1 cellular context compared by ENCODE assay signal in the genomic region with DNA sequence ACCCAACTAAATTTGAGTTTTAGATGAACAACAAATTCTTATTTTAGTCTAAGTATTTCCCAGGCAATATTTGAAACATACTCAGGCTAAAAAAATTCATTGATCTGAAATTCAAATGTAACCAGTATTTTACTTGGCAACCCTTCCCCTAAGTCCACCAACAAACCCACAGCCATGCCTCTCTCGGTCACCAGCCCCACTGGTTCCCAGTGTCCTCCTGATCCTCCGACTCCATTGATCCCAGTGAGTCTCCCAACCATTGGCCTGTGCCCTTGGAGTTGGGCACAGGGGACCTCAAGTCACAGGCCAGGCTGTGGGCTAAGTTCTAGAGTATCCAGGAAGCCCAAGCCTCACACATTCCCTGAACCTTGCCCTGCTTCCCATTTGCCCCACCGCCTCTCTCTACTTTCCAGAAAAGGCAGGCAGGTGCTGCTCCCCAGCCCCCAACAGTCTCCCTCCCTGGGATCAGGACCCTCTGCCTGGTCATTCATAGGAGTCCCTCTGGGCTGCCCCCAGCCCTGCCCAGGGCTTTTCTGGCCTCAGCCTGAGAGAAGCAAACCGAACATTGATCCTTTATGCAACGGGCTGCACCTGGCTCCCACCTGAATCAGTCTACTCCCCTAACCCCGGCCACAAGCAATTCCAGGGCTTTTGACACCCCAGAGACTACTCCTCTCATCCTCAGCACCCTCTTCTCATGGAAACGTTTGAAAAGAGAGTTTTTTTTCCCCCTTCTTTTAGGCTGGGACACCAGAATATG.
TF ChIP-seq lines count a peak whose summit lies in the region.

No MANE protein-coding gene starts in this region.

TF ChIP-seq in HepG2, 621 proteins besides CTCF, POLR2A, EP300 and RAD21 (continued from another document and continues in another):
- TF ChIP-seq ZNF773 (CRISPR knock-in tag; IDR thresholded peaks at IDR 0.05; ENCODE audit: borderline replicate concordance) (no peak), ETV5 (CRISPR knock-in tag; IDR thresholded peaks at IDR 0.05; ENCODE audit: borderline replicate concordance) (peak; percentile 32; the same call in 1 of the 2 replicates), NFKB2 (CRISPR knock-in tag; IDR thresholded peaks at IDR 0.05; ENCODE audit: borderline replicate concordance) (peak; percentile 63; the same call in 1 of the 2 replicates), ADNP (CRISPR knock-in tag; IDR thresholded peaks at IDR 0.05) (no peak), MAF1 (CRISPR knock-in tag; IDR thresholded peaks at IDR 0.05; ENCODE audit: borderline replicate concordance) (no peak), RCOR2 (CRISPR knock-in tag; IDR thresholded peaks at IDR 0.05) (peak; percentile 33; the same call in 1 of the 2 replicates), ZNF317 (CRISPR knock-in tag; IDR thresholded peaks at IDR 0.05) (no peak), KDM5B (CRISPR knock-in tag; IDR thresholded peaks at IDR 0.05; ENCODE audit: borderline replicate concordance) (peak; percentile 21; the same call in 1 of the 2 replicates), ZSCAN21 (CRISPR knock-in tag; IDR thresholded peaks at IDR 0.05; ENCODE audit: borderline replicate concordance) (no peak), ETV6 (CRISPR knock-in tag; conservative IDR thresholded peaks at IDR 0.05) (no peak), KAT8 (CRISPR knock-in tag; IDR thresholded peaks at IDR 0.05) (0 out of 2 replicates have a peak, but pooled peaks have one; percentile 22), SIN3A (IDR thresholded peaks at IDR 0.05; ENCODE audit: borderline replicate concordance, low read depth, low read length) (peak; percentile 27; the same call in 1 of the 2 replicates), ZNF563 (CRISPR knock-in tag; IDR thresholded peaks at IDR 0.05) (no peak), ZMYM4 (CRISPR knock-in tag; IDR thresholded peaks at IDR 0.05) (peak; percentile 35; the same call in 1 of the 2 replicates), FLYWCH1 (CRISPR knock-in tag; IDR thresholded peaks at IDR 0.05) (no peak), ZFP41 (CRISPR knock-in tag; IDR thresholded peaks at IDR 0.05; ENCODE audit: borderline replicate concordance) (no peak), ZFY (CRISPR knock-in tag; IDR thresholded peaks at IDR 0.05) (0 out of 2 replicates have a peak, but pooled peaks have one; percentile 13), CHD4 (IDR thresholded peaks at IDR 0.05; ENCODE audit: borderline replicate concordance, low read length) (no peak), JUN (CRISPR knock-in tag; IDR thresholded peaks at IDR 0.05) (0 out of 2 replicates have a peak, but pooled peaks have one; percentile 12), ZSCAN12 (CRISPR knock-in tag; IDR thresholded peaks at IDR 0.05) (no peak), ZNF30 (CRISPR knock-in tag; IDR thresholded peaks at IDR 0.05) (no peak), RFXAP (CRISPR knock-in tag; IDR thresholded peaks at IDR 0.05; ENCODE audit: borderline replicate concordance) (0 out of 2 replicates have a peak, but pooled peaks have one; percentile 37), XBP1 (CRISPR knock-in tag; IDR thresholded peaks at IDR 0.05) (no peak), ZNF619 (CRISPR knock-in tag; IDR thresholded peaks at IDR 0.05) (peak; percentile 60; the same call in 1 of the 2 replicates), RFX3 (CRISPR knock-in tag; IDR thresholded peaks at IDR 0.05) (no peak), ZFP36L1 (CRISPR knock-in tag; IDR thresholded peaks at IDR 0.05) (no peak), ZNF776 (CRISPR knock-in tag; IDR thresholded peaks at IDR 0.05) (no peak), ZBTB7A (CRISPR knock-in tag; IDR thresholded peaks at IDR 0.05) (peak; percentile 55; the same call in 1 of the 2 replicates)
- TF ChIP-seq, protein P1, sequence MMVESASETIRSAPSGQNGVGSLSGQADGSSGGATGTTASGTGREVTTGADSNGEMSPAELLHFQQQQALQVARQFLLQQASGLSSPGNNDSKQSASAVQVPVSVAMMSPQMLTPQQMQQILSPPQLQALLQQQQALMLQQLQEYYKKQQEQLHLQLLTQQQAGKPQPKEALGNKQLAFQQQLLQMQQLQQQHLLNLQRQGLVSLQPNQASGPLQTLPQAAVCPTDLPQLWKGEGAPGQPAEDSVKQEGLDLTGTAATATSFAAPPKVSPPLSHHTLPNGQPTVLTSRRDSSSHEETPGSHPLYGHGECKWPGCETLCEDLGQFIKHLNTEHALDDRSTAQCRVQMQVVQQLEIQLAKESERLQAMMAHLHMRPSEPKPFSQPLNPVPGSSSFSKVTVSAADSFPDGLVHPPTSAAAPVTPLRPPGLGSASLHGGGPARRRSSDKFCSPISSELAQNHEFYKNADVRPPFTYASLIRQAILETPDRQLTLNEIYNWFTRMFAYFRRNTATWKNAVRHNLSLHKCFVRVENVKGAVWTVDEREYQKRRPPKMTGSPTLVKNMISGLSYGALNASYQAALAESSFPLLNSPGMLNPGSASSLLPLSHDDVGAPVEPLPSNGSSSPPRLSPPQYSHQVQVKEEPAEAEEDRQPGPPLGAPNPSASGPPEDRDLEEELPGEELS (CRISPR knock-in tag; IDR thresholded peaks at IDR 0.05): peak; percentile 11; the same call in 1 of the 2 replicates
- TF ChIP-seq, protein P2, sequence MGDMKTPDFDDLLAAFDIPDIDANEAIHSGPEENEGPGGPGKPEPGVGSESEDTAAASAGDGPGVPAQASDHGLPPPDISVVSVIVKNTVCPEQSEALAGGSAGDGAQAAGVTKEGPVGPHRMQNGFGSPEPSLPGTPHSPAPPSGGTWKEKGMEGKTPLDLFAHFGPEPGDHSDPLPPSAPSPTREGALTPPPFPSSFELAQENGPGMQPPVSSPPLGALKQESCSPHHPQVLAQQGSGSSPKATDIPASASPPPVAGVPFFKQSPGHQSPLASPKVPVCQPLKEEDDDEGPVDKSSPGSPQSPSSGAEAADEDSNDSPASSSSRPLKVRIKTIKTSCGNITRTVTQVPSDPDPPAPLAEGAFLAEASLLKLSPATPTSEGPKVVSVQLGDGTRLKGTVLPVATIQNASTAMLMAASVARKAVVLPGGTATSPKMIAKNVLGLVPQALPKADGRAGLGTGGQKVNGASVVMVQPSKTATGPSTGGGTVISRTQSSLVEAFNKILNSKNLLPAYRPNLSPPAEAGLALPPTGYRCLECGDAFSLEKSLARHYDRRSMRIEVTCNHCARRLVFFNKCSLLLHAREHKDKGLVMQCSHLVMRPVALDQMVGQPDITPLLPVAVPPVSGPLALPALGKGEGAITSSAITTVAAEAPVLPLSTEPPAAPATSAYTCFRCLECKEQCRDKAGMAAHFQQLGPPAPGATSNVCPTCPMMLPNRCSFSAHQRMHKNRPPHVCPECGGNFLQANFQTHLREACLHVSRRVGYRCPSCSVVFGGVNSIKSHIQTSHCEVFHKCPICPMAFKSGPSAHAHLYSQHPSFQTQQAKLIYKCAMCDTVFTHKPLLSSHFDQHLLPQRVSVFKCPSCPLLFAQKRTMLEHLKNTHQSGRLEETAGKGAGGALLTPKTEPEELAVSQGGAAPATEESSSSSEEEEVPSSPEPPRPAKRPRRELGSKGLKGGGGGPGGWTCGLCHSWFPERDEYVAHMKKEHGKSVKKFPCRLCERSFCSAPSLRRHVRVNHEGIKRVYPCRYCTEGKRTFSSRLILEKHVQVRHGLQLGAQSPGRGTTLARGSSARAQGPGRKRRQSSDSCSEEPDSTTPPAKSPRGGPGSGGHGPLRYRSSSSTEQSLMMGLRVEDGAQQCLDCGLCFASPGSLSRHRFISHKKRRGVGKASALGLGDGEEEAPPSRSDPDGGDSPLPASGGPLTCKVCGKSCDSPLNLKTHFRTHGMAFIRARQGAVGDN (CRISPR knock-in tag; IDR thresholded peaks at IDR 0.05): peak; percentile 86
- TF ChIP-seq, protein P3, sequence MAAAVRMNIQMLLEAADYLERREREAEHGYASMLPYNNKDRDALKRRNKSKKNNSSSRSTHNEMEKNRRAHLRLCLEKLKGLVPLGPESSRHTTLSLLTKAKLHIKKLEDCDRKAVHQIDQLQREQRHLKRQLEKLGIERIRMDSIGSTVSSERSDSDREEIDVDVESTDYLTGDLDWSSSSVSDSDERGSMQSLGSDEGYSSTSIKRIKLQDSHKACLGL (CRISPR knock-in tag; IDR thresholded peaks at IDR 0.05): no peak
- TF ChIP-seq, protein P4, sequence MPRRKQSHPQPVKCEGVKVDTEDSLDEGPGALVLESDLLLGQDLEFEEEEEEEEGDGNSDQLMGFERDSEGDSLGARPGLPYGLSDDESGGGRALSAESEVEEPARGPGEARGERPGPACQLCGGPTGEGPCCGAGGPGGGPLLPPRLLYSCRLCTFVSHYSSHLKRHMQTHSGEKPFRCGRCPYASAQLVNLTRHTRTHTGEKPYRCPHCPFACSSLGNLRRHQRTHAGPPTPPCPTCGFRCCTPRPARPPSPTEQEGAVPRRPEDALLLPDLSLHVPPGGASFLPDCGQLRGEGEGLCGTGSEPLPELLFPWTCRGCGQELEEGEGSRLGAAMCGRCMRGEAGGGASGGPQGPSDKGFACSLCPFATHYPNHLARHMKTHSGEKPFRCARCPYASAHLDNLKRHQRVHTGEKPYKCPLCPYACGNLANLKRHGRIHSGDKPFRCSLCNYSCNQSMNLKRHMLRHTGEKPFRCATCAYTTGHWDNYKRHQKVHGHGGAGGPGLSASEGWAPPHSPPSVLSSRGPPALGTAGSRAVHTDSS (CRISPR knock-in tag; conservative IDR thresholded peaks at IDR 0.05): no peak
- TF ChIP-seq, protein P5, sequence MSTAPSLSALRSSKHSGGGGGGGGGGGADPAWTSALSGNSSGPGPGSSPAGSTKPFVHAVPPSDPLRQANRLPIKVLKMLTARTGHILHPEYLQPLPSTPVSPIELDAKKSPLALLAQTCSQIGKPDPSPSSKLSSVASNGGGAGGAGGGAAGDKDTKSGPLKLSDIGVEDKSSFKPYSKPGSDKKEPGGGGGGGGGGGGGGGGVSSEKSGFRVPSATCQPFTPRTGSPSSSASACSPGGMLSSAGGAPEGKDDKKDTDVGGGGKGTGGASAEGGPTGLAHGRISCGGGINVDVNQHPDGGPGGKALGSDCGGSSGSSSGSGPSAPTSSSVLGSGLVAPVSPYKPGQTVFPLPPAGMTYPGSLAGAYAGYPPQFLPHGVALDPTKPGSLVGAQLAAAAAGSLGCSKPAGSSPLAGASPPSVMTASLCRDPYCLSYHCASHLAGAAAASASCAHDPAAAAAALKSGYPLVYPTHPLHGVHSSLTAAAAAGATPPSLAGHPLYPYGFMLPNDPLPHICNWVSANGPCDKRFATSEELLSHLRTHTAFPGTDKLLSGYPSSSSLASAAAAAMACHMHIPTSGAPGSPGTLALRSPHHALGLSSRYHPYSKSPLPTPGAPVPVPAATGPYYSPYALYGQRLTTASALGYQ (CRISPR knock-in tag; IDR thresholded peaks at IDR 0.05): no peak
- TF ChIP-seq, protein P6, sequence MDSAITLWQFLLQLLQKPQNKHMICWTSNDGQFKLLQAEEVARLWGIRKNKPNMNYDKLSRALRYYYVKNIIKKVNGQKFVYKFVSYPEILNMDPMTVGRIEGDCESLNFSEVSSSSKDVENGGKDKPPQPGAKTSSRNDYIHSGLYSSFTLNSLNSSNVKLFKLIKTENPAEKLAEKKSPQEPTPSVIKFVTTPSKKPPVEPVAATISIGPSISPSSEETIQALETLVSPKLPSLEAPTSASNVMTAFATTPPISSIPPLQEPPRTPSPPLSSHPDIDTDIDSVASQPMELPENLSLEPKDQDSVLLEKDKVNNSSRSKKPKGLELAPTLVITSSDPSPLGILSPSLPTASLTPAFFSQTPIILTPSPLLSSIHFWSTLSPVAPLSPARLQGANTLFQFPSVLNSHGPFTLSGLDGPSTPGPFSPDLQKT (CRISPR knock-in tag; IDR thresholded peaks at IDR 0.05; ENCODE audit: borderline replicate concordance): no peak
- TF ChIP-seq, protein P7, sequence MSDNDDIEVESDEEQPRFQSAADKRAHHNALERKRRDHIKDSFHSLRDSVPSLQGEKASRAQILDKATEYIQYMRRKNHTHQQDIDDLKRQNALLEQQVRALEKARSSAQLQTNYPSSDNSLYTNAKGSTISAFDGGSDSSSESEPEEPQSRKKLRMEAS (IDR thresholded peaks at IDR 0.05): no peak
- TF ChIP-seq, protein P8, sequence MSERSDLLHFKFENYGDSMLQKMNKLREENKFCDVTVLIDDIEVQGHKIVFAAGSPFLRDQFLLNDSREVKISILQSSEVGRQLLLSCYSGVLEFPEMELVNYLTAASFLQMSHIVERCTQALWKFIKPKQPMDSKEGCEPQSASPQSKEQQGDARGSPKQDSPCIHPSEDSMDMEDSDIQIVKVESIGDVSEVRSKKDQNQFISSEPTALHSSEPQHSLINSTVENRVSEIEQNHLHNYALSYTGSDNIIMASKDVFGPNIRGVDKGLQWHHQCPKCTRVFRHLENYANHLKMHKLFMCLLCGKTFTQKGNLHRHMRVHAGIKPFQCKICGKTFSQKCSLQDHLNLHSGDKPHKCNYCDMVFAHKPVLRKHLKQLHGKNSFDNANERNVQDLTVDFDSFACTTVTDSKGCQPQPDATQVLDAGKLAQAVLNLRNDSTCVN (CRISPR knock-in tag; IDR thresholded peaks at IDR 0.05; ENCODE audit: borderline replicate concordance): peak; percentile 69; the same call in 1 of the 2 replicates
- TF ChIP-seq, protein P9, sequence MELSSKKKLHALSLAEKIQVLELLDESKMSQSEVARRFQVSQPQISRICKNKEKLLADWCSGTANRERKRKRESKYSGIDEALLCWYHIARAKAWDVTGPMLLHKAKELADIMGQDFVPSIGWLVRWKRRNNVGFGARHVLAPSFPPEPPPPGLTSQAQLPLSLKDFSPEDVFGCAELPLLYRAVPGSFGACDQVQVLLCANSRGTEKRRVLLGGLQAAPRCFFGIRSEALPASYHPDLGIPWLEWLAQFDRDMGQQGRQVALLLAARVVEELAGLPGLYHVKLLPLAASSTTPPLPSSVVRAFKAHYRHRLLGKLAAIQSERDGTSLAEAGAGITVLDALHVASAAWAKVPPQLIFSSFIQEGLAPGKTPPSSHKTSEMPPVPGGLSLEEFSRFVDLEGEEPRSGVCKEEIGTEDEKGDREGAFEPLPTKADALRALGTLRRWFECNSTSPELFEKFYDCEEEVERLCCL (CRISPR knock-in tag; IDR thresholded peaks at IDR 0.05; ENCODE audit: borderline replicate concordance): no peak
- TF ChIP-seq, protein P10, sequence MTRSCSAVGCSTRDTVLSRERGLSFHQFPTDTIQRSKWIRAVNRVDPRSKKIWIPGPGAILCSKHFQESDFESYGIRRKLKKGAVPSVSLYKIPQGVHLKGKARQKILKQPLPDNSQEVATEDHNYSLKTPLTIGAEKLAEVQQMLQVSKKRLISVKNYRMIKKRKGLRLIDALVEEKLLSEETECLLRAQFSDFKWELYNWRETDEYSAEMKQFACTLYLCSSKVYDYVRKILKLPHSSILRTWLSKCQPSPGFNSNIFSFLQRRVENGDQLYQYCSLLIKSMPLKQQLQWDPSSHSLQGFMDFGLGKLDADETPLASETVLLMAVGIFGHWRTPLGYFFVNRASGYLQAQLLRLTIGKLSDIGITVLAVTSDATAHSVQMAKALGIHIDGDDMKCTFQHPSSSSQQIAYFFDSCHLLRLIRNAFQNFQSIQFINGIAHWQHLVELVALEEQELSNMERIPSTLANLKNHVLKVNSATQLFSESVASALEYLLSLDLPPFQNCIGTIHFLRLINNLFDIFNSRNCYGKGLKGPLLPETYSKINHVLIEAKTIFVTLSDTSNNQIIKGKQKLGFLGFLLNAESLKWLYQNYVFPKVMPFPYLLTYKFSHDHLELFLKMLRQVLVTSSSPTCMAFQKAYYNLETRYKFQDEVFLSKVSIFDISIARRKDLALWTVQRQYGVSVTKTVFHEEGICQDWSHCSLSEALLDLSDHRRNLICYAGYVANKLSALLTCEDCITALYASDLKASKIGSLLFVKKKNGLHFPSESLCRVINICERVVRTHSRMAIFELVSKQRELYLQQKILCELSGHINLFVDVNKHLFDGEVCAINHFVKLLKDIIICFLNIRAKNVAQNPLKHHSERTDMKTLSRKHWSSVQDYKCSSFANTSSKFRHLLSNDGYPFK (CRISPR knock-in tag; IDR thresholded peaks at IDR 0.05; ENCODE audit: borderline replicate concordance): no peak
